ENCODE assay signal across 25 cellular contexts in genomic region chr9:14488421-14489190, GRCh38.
"Had no signal": no experiment of that assay in that cellular context is flagged by ENCODE, and none has a peak within 500 bp of the region (broad histone marks: within the 10 kb centered on the region; RNA-seq: fewer than 3 reads in every experiment).

No MANE protein-coding gene starts in this region.

- H3K9me3 ChIP-seq: gastrocnemius medialis, psoas muscle, testis, tibial artery, upper lobe of right lung, uterus had no signal

- H2AFZ ChIP-seq: neural progenitor cell had no signal

- H3K4me2 ChIP-seq: neural progenitor cell had no signal

- H3K36me3 ChIP-seq: gastrocnemius medialis, neural progenitor cell, tibial artery, upper lobe of right lung, uterus had no signal

- H3K9ac ChIP-seq: neural progenitor cell had no signal

- DNase-seq: cerebellar nuclear complex; cortex of kidney; effector memory CD8-positive, alpha-beta T cell; foreskin fibroblast; gastrocnemius medialis; head of caudate nucleus; naive thymus-derived CD4-positive, alpha-beta T cell; posterior cingulate gyrus; psoas muscle; right cardiac atrium; small intestine; stimulated activated CD4-positive, alpha-beta T cell treated with anti-CD3 and anti-CD28 coated beads, Interleukin-15, amount 100 ng/mL, for 24 hours; stimulated activated CD4-positive, alpha-beta T cell treated with anti-CD3 and anti-CD28 coated beads, Interleukin-4, amount 100 ng/mL, for 24 hours; stimulated activated naive CD8-positive, alpha-beta T cell treated with anti-CD3 and anti-CD28 coated beads, Interleukin-15, Interleukin-2, amounts not matched to agents 100 U/mL and 50 U/mL, for 24 hours; substantia nigra; testis; tibial artery; upper lobe of right lung; uterus had no signal

- ATAC-seq: effector memory CD8-positive, alpha-beta T cell; gastrocnemius medialis; left lobe of liver; naive thymus-derived CD4-positive, alpha-beta T cell; psoas muscle; right cardiac atrium; stimulated activated effector memory CD8-positive, alpha-beta T cell treated with anti-CD3 and anti-CD28 coated beads, Interleukin-12 subunit alpha, Interleukin-12 subunit beta, amount 100 ng/mL, for 72 hours; stimulated activated naive CD8-positive, alpha-beta T cell treated with anti-CD3 and anti-CD28 coated beads, Interleukin-15, Interleukin-2, amounts not matched to agents 100 U/mL and 50 U/mL, for 24 hours; upper lobe of right lung had no signal

- H3K27me3 ChIP-seq: gastrocnemius medialis, neural progenitor cell, testis, upper lobe of right lung, uterus had no signal

- FAIRE-seq: endometrium, keratinocyte, small intestine had no signal

- H3K27ac ChIP-seq: gastrocnemius medialis, neural progenitor cell, psoas muscle, testis, tibial artery, upper lobe of right lung, uterus had no signal

- H3K4me1 ChIP-seq: gastrocnemius medialis, neural progenitor cell, psoas muscle, testis, tibial artery, upper lobe of right lung, uterus had no signal

- H3K4me3 ChIP-seq: gastrocnemius medialis, lung, neural progenitor cell, psoas muscle, testis, tibial artery, upper lobe of right lung, uterus had no signal
